ENCODE assay signal across 8 cellular contexts in genomic region chr12:68807576-68808387, GRCh38. TPM values are rescaled to one million over a fixed set of nuclear protein-coding genes. Genes with fewer than 3 reads are reported as not detected.
DNase-seq lines count a peak whose midpoint lies in the region; ATAC-seq and TF ChIP-seq lines count a peak whose summit lies in the region.

Gene MDM2 (plus strand): TSS chr12:68808177. CDS start chr12:68808478, 301 bp downstream.

- H3K4me3 Mint-ChIP-seq in Calu3 (ENCODE audit: low read depth, unreplicated experiment) (peak within 1 kb of the TSS; percentile 97), memory B cell (peak within 1 kb of the TSS; percentile 92)

- CTCF ChIA-PET in Calu3 (lab: Charles Lee): interaction anchor here (0.9 to 2.1 kb wide), 5 partner anchors 12 to 62 kb away, joined by 3 to 10 read pairs (median 6); partner anchors contain the start of gene SLC35E3

- H3K9me3 Mint-ChIP-seq in Calu3 (ENCODE audit: low read depth, unreplicated experiment) (no peaks in the 10 kb centered on the region), memory B cell (no peaks in the 10 kb centered on the region)

- peak; percentile 98 for DNase-seq in Calu3
- peak; percentile 90 for DNase-seq in HT1080 (ENCODE audit: low read depth)
- peak; percentile 92 for DNase-seq in NK-92 treated with Interleukin-12 subunit alpha and Interleukin-12 subunit beta, amount 100 ng/mL, for 24 hours (lab: John Stamatoyannopoulos, UW)
- DNase-seq in activated CD8-positive, alpha-beta memory T cell treated with anti-CD3 and anti-CD28 coated beads for 24 hours: peak; percentile 97
- peak; percentile 97 for DNase-seq in effector CD8-positive, alpha-beta T cell (lab: John Stamatoyannopoulos, UW)
- DNase-seq in memory B cell (ENCODE audit: low spot score in 2 of 2): peak; percentile 96 to 98
- peak; percentile 89 for DNase-seq in stimulated activated CD8-positive, alpha-beta memory T cell treated with anti-CD3 and anti-CD28 coated beads, Interleukin-12 subunit alpha, Interleukin-12 subunit beta, amount 100 ng/mL, for 24 hours (ENCODE audit: extremely low read depth)

- H3K4me1 Mint-ChIP-seq in Calu3 (ENCODE audit: low read depth, unreplicated experiment) (no peaks in the 10 kb centered on the region), memory B cell (peaks cover 4% of the 10 kb centered on the region)

- no TSS peak for BruUV-seq in Calu3 (replicated peaks; lab: Mats Ljungman, UMichigan)

- H3K27ac Mint-ChIP-seq in Calu3 (ENCODE audit: unreplicated experiment): peak within 1 kb of the TSS; percentile 90
- peak within 1 kb of the TSS; percentile 98 for H3K27ac Mint-ChIP-seq in memory B cell

- ATAC-seq in GM21367 (IDR thresholded peaks at IDR 0.05; ENCODE audit: unreplicated experiment) (peak; percentile 70), memory B cell (ENCODE audit: low read depth) (peak; percentile 90)

- intact Hi-C loops in Calu3 (cut with micrococcal nuclease; ENCODE audit: unreplicated experiment): loop anchor here (5.0 kb wide), 1 partner anchor 60 kb away; the partner anchor contains the start of gene SLC35E3

- H3K36me3 Mint-ChIP-seq in Calu3 (ENCODE audit: insufficient read depth, unreplicated experiment) (peaks cover 41% of the 10 kb centered on the region), memory B cell (peaks cover 2% of the 10 kb centered on the region)

- TF ChIP-seq CTCF in Calu3 (IDR thresholded peaks at IDR 0.05; ENCODE audit: unreplicated experiment): peak; percentile 78

- no peaks in the 10 kb centered on the region for H3K27me3 Mint-ChIP-seq in Calu3 (ENCODE audit: unreplicated experiment)
- H3K27me3 Mint-ChIP-seq in memory B cell: no peaks in the 10 kb centered on the region

RNA-seq across cellular contexts. Expression of gene MDM2, which starts in this region (rescaled TPM):
- total RNA-seq in Calu3 (2022): 97.1 and 101 TPM in 2 replicates
- 113 and 135 TPM in 2 replicates for total RNA-seq in HT1080 (2014; rRNA removed; shearing (Covaris generic))
- polyA plus RNA-seq in HT1080 (2015; cell fraction: cytosol; rRNA removed): 96.8 and 133 TPM in 2 replicates
- 256 and 307 TPM in 2 replicates for polyA plus RNA-seq in HT1080 (2015; cell fraction: nucleus; rRNA removed)

Comparison
In these comparisons a context has a peak if more than half of its experiments do, and no peak if none do; other contexts are left out.
1. Peak in every context shown above with its lines: DNase-seq and ATAC-seq.